1 cellular context compared by ENCODE assay signal in the genomic region with DNA sequence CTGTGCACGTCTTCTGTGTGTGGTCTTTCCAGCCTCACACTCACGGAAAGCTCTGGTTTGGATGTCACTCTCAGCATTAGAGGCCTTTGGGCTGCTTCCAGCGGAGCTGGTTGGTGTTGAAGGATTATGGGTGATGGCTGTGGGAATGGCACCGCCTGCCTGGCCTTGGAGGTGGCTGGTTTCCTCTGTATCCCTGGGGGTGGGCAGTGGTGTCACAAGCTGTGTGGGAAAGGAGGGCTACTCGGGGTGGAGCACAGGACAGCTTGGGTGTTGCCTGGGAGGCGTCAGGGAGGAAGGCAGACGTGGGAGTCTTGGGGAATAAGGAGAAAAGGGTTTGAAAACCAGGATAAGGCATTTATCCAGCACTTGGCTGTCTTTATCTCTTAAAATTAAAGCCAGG.
TF ChIP-seq lines count a peak whose summit lies in the region.

No MANE protein-coding gene starts in this region.

TF ChIP-seq in HepG2, 621 proteins besides CTCF, POLR2A, EP300 and RAD21:
- TF ChIP-seq TCF7 (IDR thresholded peaks at IDR 0.05; ENCODE audit: low read depth) (no peak), ETV6 (CRISPR knock-in tag; conservative IDR thresholded peaks at IDR 0.05) (no peak), DNMT1 (CRISPR knock-in tag; IDR thresholded peaks at IDR 0.05) (no peak), ZNF446 (CRISPR knock-in tag; IDR thresholded peaks at IDR 0.05) (no peak), AGO2 (optimal IDR thresholded peaks at IDR 0.05; ENCODE audit: low read depth, low read length) (no peak), ERF (CRISPR knock-in tag; IDR thresholded peaks at IDR 0.05) (no peak), ZSCAN29 (CRISPR knock-in tag; conservative IDR thresholded peaks at IDR 0.05) (no peak)
TF ChIP-seq in HepG2: peak in this region for 0.
